Comparison of ENCODE assay signal across 9 cellular contexts in the genomic region with DNA sequence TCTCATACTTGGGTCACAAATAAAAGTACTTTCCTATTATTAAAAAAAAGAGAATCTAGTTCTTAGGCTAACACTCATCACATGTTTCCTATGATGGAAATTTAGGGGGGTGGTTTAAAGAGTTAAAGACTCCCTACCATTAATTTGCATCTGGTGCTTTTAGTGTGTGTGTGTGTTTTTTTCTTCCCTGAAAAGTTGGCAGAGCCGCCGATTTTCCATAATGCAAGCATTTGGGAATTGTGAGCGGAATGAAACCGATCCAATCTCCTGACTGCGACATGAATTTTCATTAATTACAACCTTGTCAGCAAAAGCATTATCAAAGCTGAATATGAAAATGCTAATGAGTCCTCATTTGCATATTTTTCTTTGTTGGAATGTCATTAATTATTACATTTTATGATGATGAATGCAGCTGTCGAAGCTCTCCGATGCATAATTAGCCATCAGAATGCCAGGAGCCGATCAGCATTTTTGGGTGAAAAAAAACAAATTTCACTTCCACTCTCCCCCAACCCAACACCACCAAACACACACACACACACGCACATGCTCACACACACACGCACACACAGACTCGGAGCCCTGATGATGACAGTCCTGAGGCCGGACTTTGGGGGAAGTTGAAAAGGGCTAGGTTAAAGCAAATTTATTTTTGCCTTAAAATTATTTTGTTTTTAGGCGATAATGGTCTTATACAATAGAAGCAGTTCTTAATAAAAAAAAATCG.
DNase-seq lines count a peak whose midpoint lies in the region; ATAC-seq and TF ChIP-seq lines count a peak whose summit lies in the region.
"Had no signal": no experiment of that assay in that cellular context is flagged by ENCODE, and none has a peak within 500 bp of the region (broad histone marks: within the 10 kb centered on the region; RNA-seq: fewer than 3 reads in every experiment).

No MANE protein-coding gene starts in this region.

- peaks cover 73% of the 10 kb centered on the region for H3K4me1 Mint-ChIP-seq in glutamatergic neuron (ENCODE audit: low read depth, unreplicated experiment)

- H3K9ac ChIP-seq in ES-I3 (ENCODE audit: low read depth, low read length) (peak overlapping the region; percentile 32; the same call in 1 of the 2 replicates), SK-N-SH (peak overlapping the region; percentile 23; the same call in 1 of the 2 replicates)

- CTCF ChIA-PET in SK-N-SH (lab: Yijun Ruan, JAX) = interaction anchor here (0.9 to 1.9 kb wide), 4 partner anchors 26 to 892 kb away, joined by 3 to 5 read pairs (median 4); no protein-coding TSS in a partner anchor

- H3K9me3 ChIP-seq in ES-I3 (ENCODE audit: control insufficient read depth, insufficient read depth, low read length) (no peaks in the 10 kb centered on the region), SK-N-SH (no peaks in the 10 kb centered on the region)
- H3K9me3 ChIP-seq: neutrophil had no signal

- H3K4me1 ChIP-seq in ES-I3 (ENCODE audit: insufficient read depth, low read length) (peaks cover 73% of the 10 kb centered on the region), SK-N-SH (ENCODE audit: control insufficient read depth in 1 of 2, insufficient read depth in 2 of 2, low read depth in 1 of 2, low read length in 1 of 2) (peaks cover 29 to 34% of the 10 kb centered on the region in 2 experiments; a peak in 3 of 4 replicates)

- ATAC-seq in GM18909 (IDR thresholded peaks at IDR 0.05; ENCODE audit: poor library complexity, unreplicated experiment) = no peak

- peak overlapping the region; percentile 73 for H3K4me2 ChIP-seq in SK-N-SH

- WGBS in SK-N-SH (ENCODE audit: low lambda C conversion rate) = 25% methylated on average over 14 of the region's 14 CpGs

- peak; percentile 50 for DNase-seq in SK-N-SH
- peak; percentile 55 for DNase-seq in glutamatergic neuron
- DNase-seq in skeletal muscle cell (ENCODE audit: low read depth) = no peak
- DNase-seq in NOMO-1 treated with DMSO at 0.1 percent for 48 hours (lab: John Stamatoyannopoulos, UW; ENCODE audit: unreplicated experiment) = no peak
- no peak for DNase-seq in occipital lobe (lab: John Stamatoyannopoulos, UW)
- no peak for DNase-seq in erythroblast (lab: John Stamatoyannopoulos, UW)

- H4K20me1 ChIP-seq in SK-N-SH (ENCODE audit: insufficient read depth) = no peaks in the 10 kb centered on the region

- peaks cover 68% of the 10 kb centered on the region for H3K79me2 ChIP-seq in SK-N-SH (ENCODE audit: insufficient read depth)

- peak overlapping the region; percentile 3 to 67; a peak in 3 of 4 replicates for H3K27ac ChIP-seq in SK-N-SH (ENCODE audit: low read depth in 2 of 2, low read length in 1 of 2)
- H3K27ac ChIP-seq: neutrophil had no signal

- no peaks in the 10 kb centered on the region for H3F3A ChIP-seq in SK-N-SH (replicated peaks; ENCODE audit: insufficient read depth)

- peaks cover 13% of the 10 kb centered on the region for H3K27me3 Mint-ChIP-seq in glutamatergic neuron (ENCODE audit: unreplicated experiment)

- H3K27me3 ChIP-seq in SK-N-SH (ENCODE audit: insufficient read depth) = no peaks in the 10 kb centered on the region
- H3K27me3 ChIP-seq: neutrophil had no signal

- peak overlapping the region; percentile 99 for H3K27ac Mint-ChIP-seq in glutamatergic neuron (ENCODE audit: unreplicated experiment)

- H3K4me3 ChIP-seq in SK-N-SH (ENCODE audit: low read depth in 2 of 2, low read length in 1 of 2) = peak overlapping the region; percentile 42 to 55
- H3K4me3 ChIP-seq in skeletal muscle cell (ENCODE audit: low read depth, low read length) = peak overlapping the region; percentile 48

- no peaks in the 10 kb centered on the region for H3K9me2 ChIP-seq in SK-N-SH

- TF ChIP-seq POLR2A in erythroblast (IDR thresholded peaks at IDR 0.05; ENCODE audit: low read length) = no peak

- no peaks in the 10 kb centered on the region for H3K36me3 ChIP-seq in ES-I3 (ENCODE audit: insufficient read depth, low read length)
- H3K36me3 ChIP-seq in SK-N-SH (replicated peaks in 1 of 2; ENCODE audit: control insufficient read depth in 1 of 2, insufficient read depth in 2 of 2, low read length in 1 of 2) = no peaks in the 10 kb centered on the region
- H3K36me3 ChIP-seq: neutrophil had no signal

- TF ChIP-seq CTCF in SK-N-SH (IDR thresholded peaks at IDR 0.05) (no peak), glutamatergic neuron (IDR thresholded peaks at IDR 0.05; ENCODE audit: partially characterized antibody, unreplicated experiment) (no peak)

- TF ChIP-seq EP300 in SK-N-SH (IDR thresholded peaks at IDR 0.05; ENCODE audit: borderline replicate concordance in 1 of 2, low read depth in 1 of 2, low read length in 1 of 2) = no peak

- no peak overlapping the region for H2AFZ ChIP-seq in SK-N-SH (ENCODE audit: low read depth)

- peak; percentile 4; the same call in 1 of the 2 replicates for TF ChIP-seq RAD21 in SK-N-SH (IDR thresholded peaks at IDR 0.05; ENCODE audit: low read length)

- peak overlapping the region; percentile 65 for H3K4me3 Mint-ChIP-seq in glutamatergic neuron (ENCODE audit: unreplicated experiment)

- no peaks in the 10 kb centered on the region for H3K36me3 Mint-ChIP-seq in glutamatergic neuron (ENCODE audit: unreplicated experiment)

- POLR2A ChIA-PET in SK-N-SH (lab: Yijun Ruan, JAX) = no interaction called here

- peaks cover 14% of the 10 kb centered on the region for H3K9me3 Mint-ChIP-seq in glutamatergic neuron (ENCODE audit: unreplicated experiment)

TF ChIP-seq in SK-N-SH, 30 proteins besides CTCF, POLR2A, EP300 and RAD21 (continues in another document):
- TF ChIP-seq, protein P1, sequence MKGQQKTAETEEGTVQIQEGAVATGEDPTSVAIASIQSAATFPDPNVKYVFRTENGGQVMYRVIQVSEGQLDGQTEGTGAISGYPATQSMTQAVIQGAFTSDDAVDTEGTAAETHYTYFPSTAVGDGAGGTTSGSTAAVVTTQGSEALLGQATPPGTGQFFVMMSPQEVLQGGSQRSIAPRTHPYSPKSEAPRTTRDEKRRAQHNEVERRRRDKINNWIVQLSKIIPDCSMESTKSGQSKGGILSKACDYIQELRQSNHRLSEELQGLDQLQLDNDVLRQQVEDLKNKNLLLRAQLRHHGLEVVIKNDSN (IDR thresholded peaks at IDR 0.05; ENCODE audit: borderline replicate concordance, low read depth) = no peak
- TF ChIP-seq CHD2 (IDR thresholded peaks at IDR 0.05; ENCODE audit: low read length, partially characterized antibody) (no peak), GATA2 (CRISPR knock-in tag; IDR thresholded peaks at IDR 0.05) (no peak), NFIC (IDR thresholded peaks at IDR 0.05; ENCODE audit: borderline replicate concordance) (peak; percentile 12; the same call in 1 of the 2 replicates), FOXM1 (IDR thresholded peaks at IDR 0.05; ENCODE audit: low read depth) (no peak), RFX5 (IDR thresholded peaks at IDR 0.05; ENCODE audit: low read length) (no peak), MEF2A (IDR thresholded peaks at IDR 0.05; ENCODE audit: borderline replicate concordance, low read depth) (no peak), SIN3A (IDR thresholded peaks at IDR 0.05; ENCODE audit: borderline replicate concordance, low read depth, low read length) (no peak), POLR2AphosphoS5 (IDR thresholded peaks at IDR 0.05; ENCODE audit: low read depth, low read length) (no peak), TAF1 (IDR thresholded peaks at IDR 0.05; ENCODE audit: borderline replicate concordance, low read depth, low read length) (no peak)
- TF ChIP-seq, protein P2, sequence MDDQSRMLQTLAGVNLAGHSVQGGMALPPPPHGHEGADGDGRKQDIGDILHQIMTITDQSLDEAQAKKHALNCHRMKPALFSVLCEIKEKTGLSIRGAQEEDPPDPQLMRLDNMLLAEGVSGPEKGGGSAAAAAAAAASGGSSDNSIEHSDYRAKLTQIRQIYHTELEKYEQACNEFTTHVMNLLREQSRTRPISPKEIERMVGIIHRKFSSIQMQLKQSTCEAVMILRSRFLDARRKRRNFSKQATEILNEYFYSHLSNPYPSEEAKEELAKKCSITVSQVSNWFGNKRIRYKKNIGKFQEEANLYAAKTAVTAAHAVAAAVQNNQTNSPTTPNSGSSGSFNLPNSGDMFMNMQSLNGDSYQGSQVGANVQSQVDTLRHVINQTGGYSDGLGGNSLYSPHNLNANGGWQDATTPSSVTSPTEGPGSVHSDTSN (IDR thresholded peaks at IDR 0.05) = peak; percentile 16; the same call in 1 of the 2 replicates
- TF ChIP-seq, protein P3, sequence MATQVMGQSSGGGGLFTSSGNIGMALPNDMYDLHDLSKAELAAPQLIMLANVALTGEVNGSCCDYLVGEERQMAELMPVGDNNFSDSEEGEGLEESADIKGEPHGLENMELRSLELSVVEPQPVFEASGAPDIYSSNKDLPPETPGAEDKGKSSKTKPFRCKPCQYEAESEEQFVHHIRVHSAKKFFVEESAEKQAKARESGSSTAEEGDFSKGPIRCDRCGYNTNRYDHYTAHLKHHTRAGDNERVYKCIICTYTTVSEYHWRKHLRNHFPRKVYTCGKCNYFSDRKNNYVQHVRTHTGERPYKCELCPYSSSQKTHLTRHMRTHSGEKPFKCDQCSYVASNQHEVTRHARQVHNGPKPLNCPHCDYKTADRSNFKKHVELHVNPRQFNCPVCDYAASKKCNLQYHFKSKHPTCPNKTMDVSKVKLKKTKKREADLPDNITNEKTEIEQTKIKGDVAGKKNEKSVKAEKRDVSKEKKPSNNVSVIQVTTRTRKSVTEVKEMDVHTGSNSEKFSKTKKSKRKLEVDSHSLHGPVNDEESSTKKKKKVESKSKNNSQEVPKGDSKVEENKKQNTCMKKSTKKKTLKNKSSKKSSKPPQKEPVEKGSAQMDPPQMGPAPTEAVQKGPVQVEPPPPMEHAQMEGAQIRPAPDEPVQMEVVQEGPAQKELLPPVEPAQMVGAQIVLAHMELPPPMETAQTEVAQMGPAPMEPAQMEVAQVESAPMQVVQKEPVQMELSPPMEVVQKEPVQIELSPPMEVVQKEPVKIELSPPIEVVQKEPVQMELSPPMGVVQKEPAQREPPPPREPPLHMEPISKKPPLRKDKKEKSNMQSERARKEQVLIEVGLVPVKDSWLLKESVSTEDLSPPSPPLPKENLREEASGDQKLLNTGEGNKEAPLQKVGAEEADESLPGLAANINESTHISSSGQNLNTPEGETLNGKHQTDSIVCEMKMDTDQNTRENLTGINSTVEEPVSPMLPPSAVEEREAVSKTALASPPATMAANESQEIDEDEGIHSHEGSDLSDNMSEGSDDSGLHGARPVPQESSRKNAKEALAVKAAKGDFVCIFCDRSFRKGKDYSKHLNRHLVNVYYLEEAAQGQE (IDR thresholded peaks at IDR 0.05; ENCODE audit: low read depth, low read length) = no peak
- TF ChIP-seq, protein P4, sequence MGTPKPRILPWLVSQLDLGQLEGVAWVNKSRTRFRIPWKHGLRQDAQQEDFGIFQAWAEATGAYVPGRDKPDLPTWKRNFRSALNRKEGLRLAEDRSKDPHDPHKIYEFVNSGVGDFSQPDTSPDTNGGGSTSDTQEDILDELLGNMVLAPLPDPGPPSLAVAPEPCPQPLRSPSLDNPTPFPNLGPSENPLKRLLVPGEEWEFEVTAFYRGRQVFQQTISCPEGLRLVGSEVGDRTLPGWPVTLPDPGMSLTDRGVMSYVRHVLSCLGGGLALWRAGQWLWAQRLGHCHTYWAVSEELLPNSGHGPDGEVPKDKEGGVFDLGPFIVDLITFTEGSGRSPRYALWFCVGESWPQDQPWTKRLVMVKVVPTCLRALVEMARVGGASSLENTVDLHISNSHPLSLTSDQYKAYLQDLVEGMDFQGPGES (IDR thresholded peaks at IDR 0.05; ENCODE audit: low read depth, low read length) = no peak

Comparison
In these comparisons a context has a peak if more than half of its experiments do, and no peak if none do; other contexts are left out.
1. DNase-seq: peak in SK-N-SH (single experiment) and glutamatergic neuron (single experiment); none in skeletal muscle cell (single experiment), NOMO-1 treated with DMSO at 0.1 percent for 48 hours (single experiment), occipital lobe (single experiment) and erythroblast (0 of 2).